ENCODE assay signal across 2 cellular contexts in the genomic region with DNA sequence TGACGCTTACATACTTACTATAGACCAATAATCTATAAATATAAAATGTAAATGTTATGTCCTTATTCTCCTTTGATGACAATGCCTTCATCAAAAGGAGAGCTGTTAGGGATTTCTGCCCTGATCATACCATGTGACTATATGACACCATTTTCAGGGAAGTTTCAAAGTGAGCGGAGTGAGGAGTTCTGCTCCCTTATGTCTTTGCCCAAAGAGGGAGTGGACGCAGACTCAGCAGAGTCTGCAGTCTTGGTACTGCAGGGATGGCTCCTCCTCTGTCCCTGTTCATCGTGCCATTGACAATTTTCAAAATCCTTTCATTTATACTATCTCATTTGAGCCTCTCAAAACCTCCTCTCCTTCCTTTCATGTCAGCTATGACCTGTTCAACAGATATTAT.
TF ChIP-seq lines count a peak whose summit lies in the region.

No MANE protein-coding gene starts in this region.

TF ChIP-seq in HCT116, 20 proteins besides CTCF, POLR2A, EP300 and RAD21:
- TF ChIP-seq CEBPB (IDR thresholded peaks at IDR 0.05; ENCODE audit: low read depth) (no peak), SRF (IDR thresholded peaks at IDR 0.05; ENCODE audit: low read depth) (no peak), JUND (IDR thresholded peaks at IDR 0.05) (no peak), SIN3A (IDR thresholded peaks at IDR 0.05; ENCODE audit: low read depth) (no peak), ZNF274 (IDR thresholded peaks at IDR 0.05; ENCODE audit: low read depth, low read length) (no peak), EZH2 (IDR thresholded peaks at IDR 0.05) (no peak), ZFX (IDR thresholded peaks at IDR 0.05) (no peak), POLR2AphosphoS5 (IDR thresholded peaks at IDR 0.05; ENCODE audit: low read depth, low read length) (no peak), FOSL1 (IDR thresholded peaks at IDR 0.05; ENCODE audit: low read depth) (no peak), EGR1 (IDR thresholded peaks at IDR 0.05; ENCODE audit: low read depth) (no peak), MAX (IDR thresholded peaks at IDR 0.05) (no peak), REST (IDR thresholded peaks at IDR 0.05; ENCODE audit: low read depth) (no peak), ELF1 (IDR thresholded peaks at IDR 0.05; ENCODE audit: borderline replicate concordance, low read depth) (no peak), SP1 (IDR thresholded peaks at IDR 0.05; ENCODE audit: low read depth) (no peak), YY1 (IDR thresholded peaks at IDR 0.05; ENCODE audit: extremely low read depth, insufficient replicate concordance, low read depth, low read length) (no peak)
- TF ChIP-seq, protein P1, sequence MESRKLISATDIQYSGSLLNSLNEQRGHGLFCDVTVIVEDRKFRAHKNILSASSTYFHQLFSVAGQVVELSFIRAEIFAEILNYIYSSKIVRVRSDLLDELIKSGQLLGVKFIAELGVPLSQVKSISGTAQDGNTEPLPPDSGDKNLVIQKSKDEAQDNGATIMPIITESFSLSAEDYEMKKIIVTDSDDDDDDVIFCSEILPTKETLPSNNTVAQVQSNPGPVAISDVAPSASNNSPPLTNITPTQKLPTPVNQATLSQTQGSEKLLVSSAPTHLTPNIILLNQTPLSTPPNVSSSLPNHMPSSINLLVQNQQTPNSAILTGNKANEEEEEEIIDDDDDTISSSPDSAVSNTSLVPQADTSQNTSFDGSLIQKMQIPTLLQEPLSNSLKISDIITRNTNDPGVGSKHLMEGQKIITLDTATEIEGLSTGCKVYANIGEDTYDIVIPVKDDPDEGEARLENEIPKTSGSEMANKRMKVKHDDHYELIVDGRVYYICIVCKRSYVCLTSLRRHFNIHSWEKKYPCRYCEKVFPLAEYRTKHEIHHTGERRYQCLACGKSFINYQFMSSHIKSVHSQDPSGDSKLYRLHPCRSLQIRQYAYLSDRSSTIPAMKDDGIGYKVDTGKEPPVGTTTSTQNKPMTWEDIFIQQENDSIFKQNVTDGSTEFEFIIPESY (IDR thresholded peaks at IDR 0.05; ENCODE audit: extremely low read depth, insufficient replicate concordance, low read length): no peak

TF ChIP-seq in K562, 482 proteins besides CTCF, POLR2A, EP300 and RAD21:
- no peak for TF ChIP-seq CEBPB (tag; IDR thresholded peaks at IDR 0.05)
- no peak for TF ChIP-seq NRF1 (conservative IDR thresholded peaks at IDR 0.05 in 1 of 2, IDR thresholded peaks at IDR 0.05 in 1 of 2)
- TF ChIP-seq SP2 (IDR thresholded peaks at IDR 0.05; ENCODE audit: extremely low read depth, low read depth, low read length, poor library complexity, severe bottlenecking): no peak
- TF ChIP-seq RFX1 (IDR thresholded peaks at IDR 0.05): no peak
- no peak for TF ChIP-seq FUS (optimal IDR thresholded peaks at IDR 0.05; ENCODE audit: low read depth, low read length)
